8 cellular contexts compared by ENCODE assay signal in the genomic region with DNA sequence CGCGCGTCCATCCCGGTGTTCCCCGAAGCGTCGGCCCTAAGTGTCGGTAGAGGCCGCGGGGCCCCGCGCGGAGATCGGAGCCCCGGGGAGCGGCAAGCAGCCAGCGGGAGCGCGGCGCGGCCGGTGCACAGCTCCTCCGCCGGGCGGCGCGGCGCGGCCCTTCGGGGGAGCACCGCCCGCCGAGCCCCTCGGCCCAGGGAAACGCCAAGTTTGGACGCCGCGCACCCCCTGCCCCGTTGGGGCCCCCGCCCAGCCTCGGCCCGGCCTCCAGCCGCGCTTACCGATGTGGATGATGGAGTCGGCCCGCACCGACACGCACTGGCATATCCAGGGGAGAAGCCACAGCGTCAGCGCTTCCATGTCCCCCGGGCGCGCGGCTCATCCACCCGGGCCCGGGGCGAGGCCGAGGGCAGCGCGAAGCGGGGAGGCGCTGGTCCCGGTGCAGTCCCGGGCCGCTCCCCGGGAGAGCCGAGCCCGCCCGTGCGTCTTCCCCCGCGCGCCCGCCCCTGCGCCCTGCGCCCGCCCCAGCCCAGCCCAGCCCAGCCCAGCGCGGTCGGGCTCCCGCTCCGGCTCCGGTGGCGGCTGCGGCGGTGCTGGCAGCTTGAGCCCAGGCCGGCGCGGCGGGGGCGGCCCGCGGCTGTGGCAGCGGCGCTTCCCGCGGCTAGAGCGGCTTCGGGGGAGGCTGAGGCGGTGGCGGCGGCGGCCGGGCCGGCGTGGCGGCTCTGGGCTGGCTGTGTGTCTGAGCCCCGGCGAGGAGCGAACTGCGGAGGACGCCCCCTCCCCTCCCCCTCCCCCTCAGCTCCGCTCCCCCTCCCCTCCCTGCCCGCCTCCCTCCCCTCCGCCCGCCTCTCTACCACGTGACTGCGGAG. TPM values are rescaled to one million over a fixed set of nuclear protein-coding genes. Genes with fewer than 3 reads are reported as not detected.
DNase-seq lines count a peak whose midpoint lies in the region; ATAC-seq, FAIRE-seq and TF ChIP-seq lines count a peak whose summit lies in the region.

A gene (minus strand): TSS at position 763 of the 869 bp plus-strand sequence.

- H3K9me3 ChIP-seq in right lobe of liver (no peaks in the 10 kb centered on the region), subcutaneous abdominal adipose tissue (ENCODE audit: control insufficient read depth in 5 of 5, low read length in 5 of 5) (no peaks in the 10 kb centered on the region)

- H3K4me3 ChIP-seq in choroid plexus epithelial cell (ENCODE audit: low read depth, low read length) = peak within 1 kb of the TSS; percentile 26
- peak within 1 kb of the TSS; percentile 42 to 45 (median 44) for H3K4me3 ChIP-seq in right lobe of liver
- H3K4me3 ChIP-seq in subcutaneous abdominal adipose tissue (ENCODE audit: low read depth in 1 of 5, low read length in 5 of 5) = peak within 1 kb of the TSS; percentile 46 to 72 (median 65)

- TF ChIP-seq CTCF in choroid plexus epithelial cell (conservative IDR thresholded peaks at IDR 0.05; ENCODE audit: low read depth, low read length) (no peak), right lobe of liver (IDR thresholded peaks at IDR 0.05) (peak in 1 of 4 donors; percentile 5)

- H3K4me1 ChIP-seq in right lobe of liver = peaks cover 0 to 26% (median 3%) of the 10 kb centered on the region in 4 donors
- peaks cover 0 to 48% (median 29%) of the 10 kb centered on the region in 5 donors for H3K4me1 ChIP-seq in subcutaneous abdominal adipose tissue (ENCODE audit: control insufficient read depth in 5 of 5, insufficient read depth in 5 of 5, low read length in 5 of 5)

- H3K9ac ChIP-seq in subcutaneous abdominal adipose tissue (ENCODE audit: low read length in 5 of 5) = no peak within 1 kb of the TSS

- H3K36me3 ChIP-seq in right lobe of liver (no peaks in the 10 kb centered on the region), subcutaneous abdominal adipose tissue (ENCODE audit: control insufficient read depth in 5 of 5, insufficient read depth in 5 of 5, low read length in 5 of 5) (no peaks in the 10 kb centered on the region)

- DNase-seq in Ammon's horn (ENCODE audit: low spot score) (peak; percentile 81), NCI-H82 (lab: John Stamatoyannopoulos, UW) (peak; percentile 78), choroid plexus epithelial cell (ENCODE audit: low read depth) (peak; percentile 13), right lobe of liver (peak; percentile 54 to 60 (median 57)), GM12892 (ENCODE audit: insufficient read length) (no peak), RKO (ENCODE audit: low spot score) (no peak)

- TF ChIP-seq POLR2A in right lobe of liver (IDR thresholded peaks at IDR 0.05) = no peak
- no peak for TF ChIP-seq POLR2A in GM12892 (IDR thresholded peaks at IDR 0.05; ENCODE audit: low read depth, low read length)

- peaks cover 0 to 12% of the 10 kb centered on the region in 2 donors for H3K27me3 ChIP-seq in right lobe of liver
- peaks cover 24 to 59% (median 45%) of the 10 kb centered on the region in 5 donors for H3K27me3 ChIP-seq in subcutaneous abdominal adipose tissue (ENCODE audit: control insufficient read depth in 5 of 5, insufficient read depth in 4 of 5, low read length in 5 of 5)

- no peak for FAIRE-seq in GM12892 (lab: Jason Lieb, UNC)

- H3K27ac ChIP-seq in right lobe of liver (no peak within 1 kb of the TSS), subcutaneous abdominal adipose tissue (ENCODE audit: low read depth, low read length) (no peak within 1 kb of the TSS)

- ATAC-seq in GM19351 (IDR thresholded peaks at IDR 0.05; ENCODE audit: unreplicated experiment) (peak; percentile 25), right lobe of liver (peak; percentile 43 to 58 (median 48))

- intact Hi-C loops in right lobe of liver (cut with DNase I) = no loop called here

- WGBS in right lobe of liver (ENCODE audit: insufficient coverage, low coverage, low lambda C conversion rate, missing lambda C conversion rate) = no CpG with 5 or more reads among the region's 119 CpGs

RNA-seq across cellular contexts. Expression of the gene that starts here (rescaled TPM):
- total RNA-seq in right lobe of liver = 1 to 10 TPM in 2 of 6 experiments, under 1 TPM in 4; 0.05 to 1.9 (median 0.81) TPM
- 0.06 TPM for polyA plus RNA-seq in GM12892 (2012; ENCODE audit: missing spikeins)

Comparison
In these comparisons a context has a peak if more than half of its experiments do, and no peak if none do; other contexts are left out.
1. DNase-seq: peak in Ammon's horn (single experiment), NCI-H82 (single experiment), choroid plexus epithelial cell (single experiment) and right lobe of liver (3 of 3); none in GM12892 (single experiment) and RKO (single experiment).
2. Peak in every context shown above with its lines, with median percentiles within 50 percentile points of each other: H3K4me3 ChIP-seq.